ENCODE assay signal across 1 cellular context in the genomic region with DNA sequence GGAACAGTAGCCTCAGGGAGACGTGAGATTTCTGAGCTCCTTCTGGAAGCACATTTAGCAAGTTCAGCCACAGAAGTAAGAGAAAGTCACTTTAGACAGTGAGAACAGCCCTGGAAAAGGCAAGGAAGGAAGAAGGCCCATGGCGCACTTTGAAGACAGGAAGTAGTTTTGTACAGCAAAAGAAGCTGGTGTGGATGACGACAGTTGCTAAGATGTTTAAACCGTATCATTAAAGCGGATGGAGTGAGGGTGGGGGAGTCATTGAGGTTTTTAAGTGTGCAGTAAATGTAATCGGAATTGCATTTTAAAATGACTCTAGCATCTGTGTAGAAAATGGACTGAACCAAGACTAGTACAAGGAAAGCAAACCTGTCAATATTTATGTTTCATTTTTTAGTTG.
TF ChIP-seq lines count a peak whose summit lies in the region.

No MANE protein-coding gene starts in this region.

TF ChIP-seq in H1, 55 proteins besides CTCF, POLR2A, EP300 and RAD21:
- TF ChIP-seq, protein P1, sequence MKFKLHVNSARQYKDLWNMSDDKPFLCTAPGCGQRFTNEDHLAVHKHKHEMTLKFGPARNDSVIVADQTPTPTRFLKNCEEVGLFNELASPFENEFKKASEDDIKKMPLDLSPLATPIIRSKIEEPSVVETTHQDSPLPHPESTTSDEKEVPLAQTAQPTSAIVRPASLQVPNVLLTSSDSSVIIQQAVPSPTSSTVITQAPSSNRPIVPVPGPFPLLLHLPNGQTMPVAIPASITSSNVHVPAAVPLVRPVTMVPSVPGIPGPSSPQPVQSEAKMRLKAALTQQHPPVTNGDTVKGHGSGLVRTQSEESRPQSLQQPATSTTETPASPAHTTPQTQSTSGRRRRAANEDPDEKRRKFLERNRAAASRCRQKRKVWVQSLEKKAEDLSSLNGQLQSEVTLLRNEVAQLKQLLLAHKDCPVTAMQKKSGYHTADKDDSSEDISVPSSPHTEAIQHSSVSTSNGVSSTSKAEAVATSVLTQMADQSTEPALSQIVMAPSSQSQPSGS (IDR thresholded peaks at IDR 0.05; ENCODE audit: low read length) = no peak
- TF ChIP-seq RXRA (IDR thresholded peaks at IDR 0.05; ENCODE audit: insufficient read depth, low read depth, low read length) (no peak), BRCA1 (IDR thresholded peaks at IDR 0.05; ENCODE audit: low read depth, low read length) (no peak), SAP30 (IDR thresholded peaks at IDR 0.05; ENCODE audit: insufficient read depth, insufficient replicate concordance, low read length) (no peak), TCF12 (IDR thresholded peaks at IDR 0.05; ENCODE audit: low read depth, low read length) (no peak), CTBP2 (IDR thresholded peaks at IDR 0.05; ENCODE audit: borderline replicate concordance, insufficient read depth, insufficient read length, low read length) (no peak), BCL11A (IDR thresholded peaks at IDR 0.05; ENCODE audit: low read depth in 2 of 2, low read length in 2 of 2) (no peak), SP4 (IDR thresholded peaks at IDR 0.05; ENCODE audit: low read length) (no peak), SIRT6 (IDR thresholded peaks at IDR 0.05; ENCODE audit: low read length) (no peak), ASH2L (IDR thresholded peaks at IDR 0.05; ENCODE audit: low read length) (no peak), TBP (IDR thresholded peaks at IDR 0.05; ENCODE audit: low read depth, low read length) (no peak)
TF ChIP-seq in H1: peak in this region for 0.
